27 cellular contexts compared by ENCODE assay signal in the genomic region with DNA sequence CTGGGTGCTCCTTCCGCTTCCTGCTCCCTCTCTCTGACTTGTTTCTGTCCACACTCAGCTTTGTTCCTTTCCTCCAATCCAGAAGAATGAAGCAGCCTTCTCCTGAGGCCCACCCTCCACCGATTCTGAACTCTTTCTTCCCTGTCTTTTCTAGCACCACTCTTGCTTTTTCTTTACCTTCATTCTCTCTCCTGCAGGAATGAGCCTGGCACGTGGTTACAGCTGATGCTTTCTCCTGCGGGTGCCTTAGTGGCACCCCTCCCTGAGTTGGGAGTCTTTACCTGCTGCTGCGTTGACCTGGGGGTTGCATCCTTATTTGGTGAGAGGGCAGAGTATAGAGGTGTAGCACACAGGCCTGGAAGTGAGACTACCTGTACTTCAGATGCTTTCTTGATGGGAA. TPM values are rescaled to one million over a fixed set of nuclear protein-coding genes. Genes with fewer than 3 reads are reported as not detected.
A peak's percentile ranks its signal among the peaks of the same experiment; 100 is the strongest.
DNase-seq lines count a peak whose midpoint lies in the region; ATAC-seq and TF ChIP-seq lines count a peak whose summit lies in the region.
"Had no signal": no experiment of that assay in that cellular context is flagged by ENCODE, and none has a peak within 500 bp of the region (broad histone marks: within the 10 kb centered on the region; RNA-seq: fewer than 3 reads in every experiment).

No MANE protein-coding gene starts in this region.

- no peak for ATAC-seq in CD4-positive, CD25-positive, alpha-beta regulatory T cell (ENCODE audit: low read depth in 2 of 2)
- ATAC-seq in CD8-positive, alpha-beta T cell = no peak
- ATAC-seq in naive thymus-derived CD8-positive, alpha-beta T cell = no peak
- no peak for ATAC-seq in GM21737 (IDR thresholded peaks at IDR 0.05; ENCODE audit: unreplicated experiment)
- no peak for ATAC-seq in activated naive CD4-positive, alpha-beta T cell treated with anti-CD3 and anti-CD28 coated beads, Interleukin-2, amount 50 U/mL, for 72 hours
- ATAC-seq: left ventricle myocardium superior, upper lobe of right lung had no signal

- DNase-seq in CD4-positive, CD25-positive, alpha-beta regulatory T cell = no peak
- DNase-seq in CD8-positive, alpha-beta T cell = no peak
- DNase-seq in activated naive CD8-positive, alpha-beta T cell treated with anti-CD3 and anti-CD28 coated beads for 36 hours = no peak
- peak in 1 of 10 donors; percentile 3 for DNase-seq in naive thymus-derived CD8-positive, alpha-beta T cell
- DNase-seq in putamen (ENCODE audit: low spot score) = no peak
- DNase-seq in activated naive CD4-positive, alpha-beta T cell treated with anti-CD3 and anti-CD28 coated beads, Interleukin-2, amount 50 U/mL, for 72 hours (ENCODE audit: low spot score in 2 of 2) = no peak
- DNase-seq: activated CD8-positive, alpha-beta memory T cell treated with anti-CD3 and anti-CD28 coated beads, Interleukin-2, amount 50 U/mL, for 48 hours; adrenal gland; DMS 273 treated with DMSO at 0.1 percent for 48 hours; left ventricle myocardium superior; NCI-H1105; NCI-H2029; NCI-H526 treated with DMSO at 0.1 percent for 48 hours; Peyer's patch; SIG-M5; substantia nigra; T1000; upper lobe of right lung; WERI-Rb-1 had no signal

- no peaks in the 10 kb centered on the region for H3K27me3 ChIP-seq in CD4-positive, CD25-positive, alpha-beta regulatory T cell (ENCODE audit: control insufficient read depth, insufficient read depth, low read length)
- H3K27me3 ChIP-seq in CD8-positive, alpha-beta T cell (ENCODE audit: insufficient read depth, low read length) = no peaks in the 10 kb centered on the region
- H3K27me3 ChIP-seq: adrenal gland, Peyer's patch, right atrium auricular region, upper lobe of right lung had no signal

- peak overlapping the region; percentile 31 to 81 (median 56) for H3K4me3 Mint-ChIP-seq in CD4-positive, CD25-positive, alpha-beta regulatory T cell
- peak overlapping the region; percentile 22 for H3K4me3 Mint-ChIP-seq in CD8-positive, alpha-beta T cell
- no peak overlapping the region for H3K4me3 Mint-ChIP-seq in activated naive CD8-positive, alpha-beta T cell treated with anti-CD3 and anti-CD28 coated beads for 36 hours
- H3K4me3 Mint-ChIP-seq in naive thymus-derived CD8-positive, alpha-beta T cell = peak overlapping the region; percentile 23 to 93 (median 84)

- POLR2A ChIA-PET in CD8-positive, alpha-beta T cell (lab: Charles Lee) = interaction anchor here (0.7 to 6.0 kb wide), 4 partner anchors 10 to 54 kb away, joined by 3 to 35 read pairs (median 4); partner anchors contain the start of gene GPR18
- POLR2A ChIA-PET in naive thymus-derived CD8-positive, alpha-beta T cell (lab: Charles Lee) = interaction anchor here (1.0 to 13.7 kb wide), 5 partner anchors 10 to 60 kb away, joined by 3 to 319 read pairs (median 131); partner anchors contain the start of gene GPR18

- peaks cover 4% of the 10 kb centered on the region for H3K27me3 Mint-ChIP-seq in CD4-positive, CD25-positive, alpha-beta regulatory T cell
- H3K27me3 Mint-ChIP-seq in CD8-positive, alpha-beta T cell (ENCODE audit: low read depth) = no peaks in the 10 kb centered on the region
- no peaks in the 10 kb centered on the region for H3K27me3 Mint-ChIP-seq in activated naive CD8-positive, alpha-beta T cell treated with anti-CD3 and anti-CD28 coated beads for 36 hours
- H3K27me3 Mint-ChIP-seq in naive thymus-derived CD8-positive, alpha-beta T cell = peaks cover 0 to 1% (median 0%) of the 10 kb centered on the region in 5 donors

- H3K4me1 ChIP-seq in CD4-positive, CD25-positive, alpha-beta regulatory T cell (ENCODE audit: control insufficient read depth, insufficient read depth, low read length, poor library complexity, severe bottlenecking) = peaks cover 62% of the 10 kb centered on the region
- H3K4me1 ChIP-seq in CD8-positive, alpha-beta T cell (ENCODE audit: insufficient read depth, low read length) = peaks cover 86% of the 10 kb centered on the region
- H3K4me1 ChIP-seq: parathyroid adenoma had no signal

- H3K9me3 ChIP-seq in CD4-positive, CD25-positive, alpha-beta regulatory T cell (ENCODE audit: control insufficient read depth in 2 of 2, low read length in 2 of 2) = no peaks in the 10 kb centered on the region
- H3K9me3 ChIP-seq in CD8-positive, alpha-beta T cell (ENCODE audit: low read length) = no peaks in the 10 kb centered on the region
- H3K9me3 ChIP-seq: adrenal gland, Peyer's patch, right atrium auricular region, upper lobe of right lung had no signal

- H3K9me3 Mint-ChIP-seq in CD4-positive, CD25-positive, alpha-beta regulatory T cell = peaks cover 0 to 3% (median 0%) of the 10 kb centered on the region in 7 donors
- no peaks in the 10 kb centered on the region for H3K9me3 Mint-ChIP-seq in CD8-positive, alpha-beta T cell
- no peaks in the 10 kb centered on the region for H3K9me3 Mint-ChIP-seq in activated naive CD8-positive, alpha-beta T cell treated with anti-CD3 and anti-CD28 coated beads for 36 hours
- H3K9me3 Mint-ChIP-seq in naive thymus-derived CD8-positive, alpha-beta T cell = no peaks in the 10 kb centered on the region
- H3K9me3 Mint-ChIP-seq in activated naive CD4-positive, alpha-beta T cell treated with anti-CD3 and anti-CD28 coated beads, Interleukin-2, amount 50 U/mL, for 72 hours = no peaks in the 10 kb centered on the region
- H3K9me3 Mint-ChIP-seq: brain had no signal

- H3K36me3 Mint-ChIP-seq in CD4-positive, CD25-positive, alpha-beta regulatory T cell = peaks cover 29% of the 10 kb centered on the region
- H3K36me3 Mint-ChIP-seq in CD8-positive, alpha-beta T cell = peaks cover 63% of the 10 kb centered on the region
- H3K36me3 Mint-ChIP-seq in activated naive CD8-positive, alpha-beta T cell treated with anti-CD3 and anti-CD28 coated beads for 36 hours = peaks cover 72% of the 10 kb centered on the region
- H3K36me3 Mint-ChIP-seq in naive thymus-derived CD8-positive, alpha-beta T cell = peaks cover 3 to 40% (median 5%) of the 10 kb centered on the region in 3 donors
- peaks cover 31 to 38% of the 10 kb centered on the region in 2 donors for H3K36me3 Mint-ChIP-seq in activated naive CD4-positive, alpha-beta T cell treated with anti-CD3 and anti-CD28 coated beads, Interleukin-2, amount 50 U/mL, for 72 hours

- TF ChIP-seq CTCF in CD8-positive, alpha-beta T cell (IDR thresholded peaks at IDR 0.05) = no peak

- intact Hi-C loops in CD8-positive, alpha-beta T cell (cut with DNase I, micrococcal nuclease) = no loop called here

- H3K27ac Mint-ChIP-seq in CD4-positive, CD25-positive, alpha-beta regulatory T cell = peak overlapping the region; percentile 29 to 81 (median 68)
- H3K27ac Mint-ChIP-seq in CD8-positive, alpha-beta T cell = peak overlapping the region; percentile 93
- peak overlapping the region; percentile 34 for H3K27ac Mint-ChIP-seq in activated naive CD8-positive, alpha-beta T cell treated with anti-CD3 and anti-CD28 coated beads for 36 hours
- H3K27ac Mint-ChIP-seq in naive thymus-derived CD8-positive, alpha-beta T cell = peak overlapping the region; percentile 83 to 98 (median 88)
- no peak overlapping the region for H3K27ac Mint-ChIP-seq in activated naive CD4-positive, alpha-beta T cell treated with anti-CD3 and anti-CD28 coated beads, Interleukin-2, amount 50 U/mL, for 72 hours
- H3K27ac Mint-ChIP-seq: brain had no signal

- CTCF ChIA-PET in CD8-positive, alpha-beta T cell (lab: Charles Lee) = interaction anchor here (0.7 to 16.1 kb wide), 8 partner anchors 8 to 230 kb away, joined by 3 to 254 read pairs (median 8); no protein-coding TSS in a partner anchor

- H3K4me3 ChIP-seq in CD4-positive, CD25-positive, alpha-beta regulatory T cell (ENCODE audit: low read depth, low read length) = no peak overlapping the region
- H3K4me3 ChIP-seq in CD8-positive, alpha-beta T cell (ENCODE audit: low read depth, low read length) = no peak overlapping the region
- H3K4me3 ChIP-seq: adrenal gland, Peyer's patch, right atrium auricular region, upper lobe of right lung had no signal

- peaks cover 36 to 95% (median 54%) of the 10 kb centered on the region in 4 donors for H3K4me1 Mint-ChIP-seq in CD4-positive, CD25-positive, alpha-beta regulatory T cell
- H3K4me1 Mint-ChIP-seq in CD8-positive, alpha-beta T cell (ENCODE audit: low read depth) = peaks cover 94% of the 10 kb centered on the region
- peaks cover 81% of the 10 kb centered on the region for H3K4me1 Mint-ChIP-seq in activated naive CD8-positive, alpha-beta T cell treated with anti-CD3 and anti-CD28 coated beads for 36 hours
- H3K4me1 Mint-ChIP-seq in naive thymus-derived CD8-positive, alpha-beta T cell = peaks cover 74 to 99% (median 94%) of the 10 kb centered on the region in 4 donors

- peaks cover 17% of the 10 kb centered on the region for H3K36me3 ChIP-seq in CD4-positive, CD25-positive, alpha-beta regulatory T cell (ENCODE audit: control insufficient read depth, insufficient read depth, low read length)
- H3K36me3 ChIP-seq in CD8-positive, alpha-beta T cell (ENCODE audit: insufficient read depth, low read length) = peaks cover 4% of the 10 kb centered on the region
- H3K36me3 ChIP-seq: adrenal gland, right atrium auricular region, upper lobe of right lung had no signal

- H3K27ac ChIP-seq in CD4-positive, CD25-positive, alpha-beta regulatory T cell (ENCODE audit: insufficient read depth, low read length, poor library complexity, severe bottlenecking) = no peak overlapping the region
- H3K27ac ChIP-seq in CD8-positive, alpha-beta T cell (ENCODE audit: low read depth, low read length) = no peak overlapping the region
- H3K27ac ChIP-seq: adrenal gland, C4-2B, epithelial cell of prostate, parathyroid adenoma, Peyer's patch, right atrium auricular region, upper lobe of right lung, WERI-Rb-1 had no signal

RNA-seq across cellular contexts. Expression of gene UBAC2, which starts 6.2 kb away (rescaled TPM):
- 62.8 TPM for total RNA-seq in CD4-positive, CD25-positive, alpha-beta regulatory T cell
- 100 to 1,000 TPM; 101 to 122 (median 105) TPM for polyA plus RNA-seq in CD4-positive, CD25-positive, alpha-beta regulatory T cell
- total RNA-seq in CD8-positive, alpha-beta T cell = 10 to 100 TPM; 62.0 to 63.0 TPM
- total RNA-seq in activated naive CD8-positive, alpha-beta T cell treated with anti-CD3 and anti-CD28 coated beads for 36 hours = 10 to 100 TPM; 56.0 to 59.0 TPM
- total RNA-seq in naive thymus-derived CD8-positive, alpha-beta T cell = 100 to 1,000 TPM; 105 to 108 TPM
- polyA plus RNA-seq in naive thymus-derived CD8-positive, alpha-beta T cell = 100 to 1,000 TPM; 160 to 178 (median 173) TPM
- total RNA-seq in activated naive CD4-positive, alpha-beta T cell treated with anti-CD3 and anti-CD28 coated beads, Interleukin-2, amount 50 U/mL, for 72 hours = 10 to 100 TPM; 52.4 to 55.6 TPM

RNA-seq across cellular contexts. Expression of gene GPR18, which starts 51.3 kb away (rescaled TPM):
- 8.6 TPM for total RNA-seq in CD4-positive, CD25-positive, alpha-beta regulatory T cell
- 10 to 100 TPM in 2 of 4 donors, 1 to 10 TPM in 2; 6.1 to 22.6 (median 10.5) TPM for polyA plus RNA-seq in CD4-positive, CD25-positive, alpha-beta regulatory T cell
- 10 to 100 TPM; 31.9 to 36.2 TPM for total RNA-seq in CD8-positive, alpha-beta T cell
- total RNA-seq in activated naive CD8-positive, alpha-beta T cell treated with anti-CD3 and anti-CD28 coated beads for 36 hours = 10 to 100 TPM; 16.9 to 17.6 TPM
- 10 to 100 TPM; 31.1 to 31.3 TPM for total RNA-seq in naive thymus-derived CD8-positive, alpha-beta T cell
- 10 to 100 TPM; 22.2 to 37.0 (median 26.1) TPM for polyA plus RNA-seq in naive thymus-derived CD8-positive, alpha-beta T cell
- 1 to 10 TPM; 2.0 to 8.4 TPM for total RNA-seq in activated naive CD4-positive, alpha-beta T cell treated with anti-CD3 and anti-CD28 coated beads, Interleukin-2, amount 50 U/mL, for 72 hours
- total RNA-seq: cerebellum, left ventricle myocardium superior had no signal
- polyA plus RNA-seq: keratinocyte had no signal

Comparison
In these comparisons a context has a peak if more than half of its experiments do, and no peak if none do; other contexts are left out.
1. H3K27ac Mint-ChIP-seq: peak in CD4-positive, CD25-positive, alpha-beta regulatory T cell (3 of 3), CD8-positive, alpha-beta T cell (single experiment), activated naive CD8-positive, alpha-beta T cell treated with anti-CD3 and anti-CD28 coated beads for 36 hours (single experiment) and naive thymus-derived CD8-positive, alpha-beta T cell (10 of 10); none in activated naive CD4-positive, alpha-beta T cell treated with anti-CD3 and anti-CD28 coated beads, Interleukin-2, amount 50 U/mL, for 72 hours (0 of 2).